ENCODE assay signal across 18 cellular contexts in genomic region chr10:70391654-70392053, GRCh38. TPM values are rescaled to one million over a fixed set of nuclear protein-coding genes. Genes with fewer than 3 reads are reported as not detected.
DNase-seq lines count a peak whose midpoint lies in the region; ATAC-seq, FAIRE-seq and TF ChIP-seq lines count a peak whose summit lies in the region.
"Had no signal": no experiment of that assay in that cellular context is flagged by ENCODE, and none has a peak within 500 bp of the region (broad histone marks: within the 10 kb centered on the region; RNA-seq: fewer than 3 reads in every experiment).

No MANE protein-coding gene starts in this region.

- TF ChIP-seq EP300 in K562 (IDR thresholded peaks at IDR 0.05; ENCODE audit: low read length), result no peak

- CTCF ChIA-PET in K562 (lab: Yijun Ruan, JAX; ENCODE audit: low intra/inter-chr PET ratio), result no interaction called here

- TF ChIP-seq RAD21 in K562 (CRISPR knock-in tag; conservative IDR thresholded peaks at IDR 0.05 in 1 of 2, IDR thresholded peaks at IDR 0.05 in 1 of 2), result no peak

- no peaks in the 10 kb centered on the region for H3K36me3 Mint-ChIP-seq in progenitor cell of endocrine pancreas (ENCODE audit: insufficient read depth)
- H3K36me3 Mint-ChIP-seq in endothelial cell (ENCODE audit: low read depth, unreplicated experiment), result no peaks in the 10 kb centered on the region

- no peak overlapping the region; the same call in 1 of the 2 replicates for H3K4me2 ChIP-seq in K562 (ENCODE audit: insufficient read depth, low read length)

- TF ChIP-seq POLR2A in K562 (conservative IDR thresholded peaks at IDR 0.05), result no peak

- H3K27ac Mint-ChIP-seq in progenitor cell of endocrine pancreas, result peak overlapping the region; percentile 86
- H3K27ac Mint-ChIP-seq in endothelial cell (ENCODE audit: unreplicated experiment), result no peak overlapping the region
- H3K27ac Mint-ChIP-seq: B cell; CD4-positive, alpha-beta T cell had no signal

- H2AFZ ChIP-seq in K562 (ENCODE audit: low read depth, low read length), result no peak overlapping the region

- no peaks in the 10 kb centered on the region for H3K27me3 Mint-ChIP-seq in progenitor cell of endocrine pancreas
- peaks cover 5% of the 10 kb centered on the region for H3K27me3 Mint-ChIP-seq in endothelial cell (ENCODE audit: unreplicated experiment)

- H3K4me1 ChIP-seq in left ventricle myocardium inferior (peaks cover 10% of the 10 kb centered on the region), K562 (replicated peaks in 1 of 2; ENCODE audit: control insufficient read depth in 2 of 2, insufficient read depth in 2 of 2, low read length in 2 of 2) (peaks cover 3 to 7% of the 10 kb centered on the region in 2 experiments; a peak in 2 of 5 replicates), right cardiac atrium (ENCODE audit: control insufficient read depth, insufficient read depth, low read length) (no peaks in the 10 kb centered on the region)
- H3K4me1 ChIP-seq: HAP-1 had no signal

- H3K9me3 Mint-ChIP-seq in progenitor cell of endocrine pancreas (ENCODE audit: low read depth), result no peaks in the 10 kb centered on the region
- H3K9me3 Mint-ChIP-seq in endothelial cell (ENCODE audit: unreplicated experiment), result no peaks in the 10 kb centered on the region
- H3K9me3 Mint-ChIP-seq: CD4-positive, alpha-beta T cell had no signal

- H3K27me3 ChIP-seq in left ventricle myocardium inferior (ENCODE audit: low read depth) (no peaks in the 10 kb centered on the region), K562 (ENCODE audit: control insufficient read depth in 2 of 2, insufficient read depth in 2 of 2, low read length in 2 of 2) (no peaks in the 10 kb centered on the region), right cardiac atrium (ENCODE audit: control insufficient read depth, insufficient read depth) (no peaks in the 10 kb centered on the region)

- in situ Hi-C loops in K562 (cut with MboI), result no loop called here

- no peak overlapping the region for H3K4me3 Mint-ChIP-seq in progenitor cell of endocrine pancreas (ENCODE audit: low read depth)
- H3K4me3 Mint-ChIP-seq in endothelial cell (ENCODE audit: unreplicated experiment), result no peak overlapping the region
- H3K4me3 Mint-ChIP-seq: B cell; CD4-positive, alpha-beta T cell had no signal

- H3K27ac ChIP-seq in left ventricle myocardium inferior (replicated peaks) (no peak overlapping the region), K562 (ENCODE audit: extremely low read depth, low read depth, low read length) (no peak overlapping the region), right cardiac atrium (ENCODE audit: low read length) (peak overlapping the region; percentile 68)

- H3K9ac ChIP-seq in K562 (ENCODE audit: insufficient read depth in 1 of 2, low read depth in 2 of 2, low read length in 2 of 2), result no peak overlapping the region

- POLR2A ChIA-PET in K562 (lab: Yijun Ruan, JAX), result no interaction called here

- no peak overlapping the region for H3K4me3 ChIP-seq in left ventricle myocardium inferior
- no peak overlapping the region for H3K4me3 ChIP-seq in K562
- H3K4me3 ChIP-seq in right cardiac atrium (ENCODE audit: low read length), result no peak overlapping the region
- H3K4me3 ChIP-seq: HAP-1 had no signal

- TF ChIP-seq CTCF in left ventricle myocardium inferior (IDR thresholded peaks at IDR 0.05; ENCODE audit: borderline replicate concordance), result no peak
- no peak for TF ChIP-seq CTCF in K562 (IDR thresholded peaks at IDR 0.05 in 2 of 3, conservative IDR thresholded peaks at IDR 0.05 in 1 of 3; ENCODE audit: insufficient read depth in 2 of 3, low read depth in 1 of 3, low read length in 3 of 3)
- TF ChIP-seq CTCF in progenitor cell of endocrine pancreas (IDR thresholded peaks at IDR 0.05; ENCODE audit: unreplicated experiment), result no peak
- no peak for TF ChIP-seq CTCF in endothelial cell (IDR thresholded peaks at IDR 0.05; ENCODE audit: unreplicated experiment)

- H3K36me3 ChIP-seq in left ventricle myocardium inferior (no peaks in the 10 kb centered on the region), K562 (ENCODE audit: control insufficient read depth, insufficient read depth, low read length) (no peaks in the 10 kb centered on the region)
- H3K36me3 ChIP-seq: HAP-1 had no signal

- intact Hi-C loops in Right ventricle myocardium superior (cut with DNase I) (no loop called here), left ventricle myocardium inferior (cut with micrococcal nuclease) (no loop called here), K562 (cut with micrococcal nuclease) (no loop called here), right cardiac atrium (cut with DNase I) (no loop called here)

- ATAC-seq in Right ventricle myocardium superior (ENCODE audit: poor library complexity) (peak; percentile 67), K562 (no peak), right cardiac atrium (peak; percentile 54 to 63), GM19023 (IDR thresholded peaks at IDR 0.05; ENCODE audit: unreplicated experiment) (no peak)

- FAIRE-seq in K562 (lab: Jason Lieb, UNC), result no peak

- peaks cover 19% of the 10 kb centered on the region for H3K4me1 Mint-ChIP-seq in progenitor cell of endocrine pancreas (ENCODE audit: low read depth)
- H3K4me1 Mint-ChIP-seq in endothelial cell (ENCODE audit: unreplicated experiment), result peaks cover 2% of the 10 kb centered on the region

- H4K20me1 ChIP-seq in K562 (replicated peaks; ENCODE audit: control insufficient read depth, insufficient read depth, low read length), result no peaks in the 10 kb centered on the region

- DNase-seq in Right ventricle myocardium superior, result no peak
- no peak for DNase-seq in left ventricle myocardium inferior
- no peak for DNase-seq in K562 (ENCODE audit: extremely low read depth in 1 of 4, low spot score in 3 of 4)
- DNase-seq in right cardiac atrium, result peak in 1 of 3 donors; percentile 45
- no peak for DNase-seq in progenitor cell of endocrine pancreas (ENCODE audit: low spot score, unreplicated experiment)
- no peak for DNase-seq in endothelial cell (ENCODE audit: low spot score)
- no peak for DNase-seq in occipital lobe (lab: John Stamatoyannopoulos, UW)
- DNase-seq: C1 segment of cervical spinal cord; Calu3; CD4-positive, alpha-beta T cell; DMS 273 treated with DMSO at 0.1 percent for 48 hours; GOT3 had no signal

- no TSS peak for BruUV-seq in K562 (replicated peaks; lab: Mats Ljungman, UMichigan)

- 6% methylated on average over 4 of the region's 4 CpGs for WGBS in K562 (ENCODE audit: insufficient coverage, low coverage, missing lambda C conversion rate)
- WGBS in right cardiac atrium, result 14% methylated on average over 4 of the region's 4 CpGs

- no peaks in the 10 kb centered on the region for H3K9me3 ChIP-seq in left ventricle myocardium inferior (replicated peaks)
- no peaks in the 10 kb centered on the region for H3K9me3 ChIP-seq in K562 (replicated peaks; ENCODE audit: control insufficient read depth, insufficient read depth, low read depth, low read length)
- no peaks in the 10 kb centered on the region for H3K9me3 ChIP-seq in right cardiac atrium (ENCODE audit: control insufficient read depth, low read length)
- H3K9me3 ChIP-seq: HAP-1 had no signal

- no peaks in the 10 kb centered on the region for H3K9me1 ChIP-seq in K562 (ENCODE audit: control insufficient read depth, insufficient read depth, low read length)

- no peaks in the 10 kb centered on the region for H3K79me2 ChIP-seq in K562 (ENCODE audit: control insufficient read depth, insufficient read depth, low read length)

RNA-seq across cellular contexts. Expression of gene LRRC20, which starts 9.2 kb away (rescaled TPM):
- total RNA-seq in Right ventricle myocardium superior (59.9 TPM), left ventricle myocardium inferior (75.4 TPM), K562 (2014; rRNA removed) (9.8 and 14.3 TPM in 2 replicates), K562 (2014; rRNA removed; fragmentation: Illumina TruSeq; extraction: Trizol) (3.9 and 4.4 TPM in 2 replicates), K562 (2015; rRNA removed; fragmentation: Illumina TruSeq; extraction: Trizol) (8.6 and 10.1 TPM in 2 replicates), K562 (2021) (12.4 and 13.1 TPM in 2 replicates), right cardiac atrium (10 to 100 TPM; 17.7 to 46.4 (median 37.0) TPM), progenitor cell of endocrine pancreas (16.7 and 19.6 TPM in 2 replicates), endothelial cell (ENCODE audit: unreplicated experiment) (9.2 TPM), occipital lobe (21.5 TPM)
- total RNA-seq in K562 (2011; cell fraction: chromatin; rRNA removed; ENCODE audit: low replicate concordance), result 4.7 and 10.3 TPM in 2 replicates
- 9.0 and 9.3 TPM in 2 replicates for total RNA-seq in K562 (2011; cell fraction: nucleolus; rRNA removed)
- 6.5 and 7.2 TPM in 2 replicates for total RNA-seq in K562 (2011; cell fraction: nucleoplasm; rRNA removed)
- polyA plus RNA-seq in K562 (2011; rRNA removed) (15.8 and 16.9 TPM in 2 replicates), K562 (2014; fragmentation: Illumina TruSeq; extraction: Trizol) (14.2 and 16.7 TPM in 2 replicates), K562 (2014; fragmentation: Nextera tagmentation; extraction: Ambion mirVana) (1 to 10 TPM; 2.3 to 3.0 TPM), K562 (2014; rRNA removed) (11.0 and 11.4 TPM in 2 replicates), right cardiac atrium (33.4 TPM)
- 28.2 and 31.1 TPM in 2 replicates for polyA plus RNA-seq in K562 (2011; cell fraction: cytosol; rRNA removed)
- 16.1 and 16.9 TPM in 2 replicates for polyA plus RNA-seq in K562 (2011; cell fraction: nucleus; rRNA removed)
- 11.8 and 17.5 TPM in 2 replicates for polyA plus RNA-seq in K562 (2012)
- 7.1 and 11.6 TPM in 2 replicates for polyA minus RNA-seq in K562 (2011; rRNA and poly(A)+ RNA removed)
- polyA minus RNA-seq in K562 (2011; cell fraction: cytosol; rRNA and poly(A)+ RNA removed), result 4.1 and 5.0 TPM in 2 replicates
- polyA minus RNA-seq in K562 (2011; cell fraction: nucleus; rRNA and poly(A)+ RNA removed), result 4.6 and 6.2 TPM in 2 replicates

RNA-seq across cellular contexts. Expression of gene EIF4EBP2, which starts 12.3 kb away (rescaled TPM):
- total RNA-seq in Right ventricle myocardium superior (92.7 TPM), left ventricle myocardium inferior (75.1 TPM), K562 (2014; rRNA removed) (18.3 and 24.5 TPM in 2 replicates), K562 (2014; rRNA removed; fragmentation: Illumina TruSeq; extraction: Trizol) (46.5 and 54.1 TPM in 2 replicates), K562 (2015; rRNA removed; fragmentation: Illumina TruSeq; extraction: Trizol) (38.1 and 39.4 TPM in 2 replicates), K562 (2021) (54.1 and 61.8 TPM in 2 replicates), right cardiac atrium (10 to 100 TPM; 69.7 to 91.1 (median 78.0) TPM), progenitor cell of endocrine pancreas (99.6 and 101 TPM in 2 replicates), endothelial cell (ENCODE audit: unreplicated experiment) (146 TPM), occipital lobe (62.5 TPM)
- 14.7 and 24.0 TPM in 2 replicates for total RNA-seq in K562 (2011; cell fraction: chromatin; rRNA removed; ENCODE audit: low replicate concordance)
- total RNA-seq in K562 (2011; cell fraction: nucleolus; rRNA removed), result 12.2 and 12.6 TPM in 2 replicates
- total RNA-seq in K562 (2011; cell fraction: nucleoplasm; rRNA removed), result 24.9 and 39.0 TPM in 2 replicates
- polyA plus RNA-seq in K562 (2011; rRNA removed) (34.9 and 38.3 TPM in 2 replicates), K562 (2014; fragmentation: Illumina TruSeq; extraction: Trizol) (57.4 and 67.5 TPM in 2 replicates), K562 (2014; fragmentation: Nextera tagmentation; extraction: Ambion mirVana) (10 to 100 TPM; 16.1 to 25.5 TPM), K562 (2014; rRNA removed) (27.5 and 31.3 TPM in 2 replicates), right cardiac atrium (29.6 TPM)
- 16.6 and 34.9 TPM in 2 replicates for polyA plus RNA-seq in K562 (2011; cell fraction: cytosol; rRNA removed)
- polyA plus RNA-seq in K562 (2011; cell fraction: nucleus; rRNA removed), result 12.7 and 16.0 TPM in 2 replicates
- polyA plus RNA-seq in K562 (2012), result 46.6 and 46.7 TPM in 2 replicates
- 58.4 and 64.6 TPM in 2 replicates for polyA minus RNA-seq in K562 (2011; rRNA and poly(A)+ RNA removed)
- 32.8 and 50.2 TPM in 2 replicates for polyA minus RNA-seq in K562 (2011; cell fraction: cytosol; rRNA and poly(A)+ RNA removed)
- 5.9 and 11.8 TPM in 2 replicates for polyA minus RNA-seq in K562 (2011; cell fraction: nucleus; rRNA and poly(A)+ RNA removed)

RNA-seq across cellular contexts. Expression of gene NODAL, which starts 49.8 kb away (rescaled TPM):
- total RNA-seq in Right ventricle myocardium superior, result not detected
- 0.16 TPM for total RNA-seq in left ventricle myocardium inferior
- not detected in 2 replicates for total RNA-seq in K562 (2011; cell fraction: chromatin; rRNA removed; ENCODE audit: low replicate concordance)
- not detected in 2 replicates for total RNA-seq in K562 (2011; cell fraction: nucleolus; rRNA removed)
- total RNA-seq in K562 (2011; cell fraction: nucleoplasm; rRNA removed), result not detected in 2 replicates
- total RNA-seq in K562 (2014; rRNA removed), result not detected in 2 replicates
- total RNA-seq in K562 (2014; rRNA removed; fragmentation: Illumina TruSeq; extraction: Trizol), result not detected in 2 replicates
- not detected in 2 replicates for total RNA-seq in K562 (2015; rRNA removed; fragmentation: Illumina TruSeq; extraction: Trizol)
- total RNA-seq in K562 (2021), result not detected in 2 replicates
- not detected in 2 replicates for polyA plus RNA-seq in K562 (2011; rRNA removed)
- not detected in 2 replicates for polyA plus RNA-seq in K562 (2011; cell fraction: cytosol; rRNA removed)
- not detected in 2 replicates for polyA plus RNA-seq in K562 (2011; cell fraction: nucleus; rRNA removed)
- polyA plus RNA-seq in K562 (2012), result not detected in 2 replicates
- not detected in 2 replicates for polyA plus RNA-seq in K562 (2014; fragmentation: Illumina TruSeq; extraction: Trizol)
- not detected for polyA plus RNA-seq in K562 (2014; fragmentation: Nextera tagmentation; extraction: Ambion mirVana)
- polyA plus RNA-seq in K562 (2014; rRNA removed), result not detected in 2 replicates
- polyA minus RNA-seq in K562 (2011; rRNA and poly(A)+ RNA removed), result not detected in 2 replicates
- polyA minus RNA-seq in K562 (2011; cell fraction: cytosol; rRNA and poly(A)+ RNA removed), result not detected in 2 replicates
- not detected in 2 replicates for polyA minus RNA-seq in K562 (2011; cell fraction: nucleus; rRNA and poly(A)+ RNA removed)
- not detected for total RNA-seq in right cardiac atrium
- not detected for polyA plus RNA-seq in right cardiac atrium
- total RNA-seq in progenitor cell of endocrine pancreas, result not detected in 2 replicates
- 1.5 TPM for total RNA-seq in endothelial cell (ENCODE audit: unreplicated experiment)
- total RNA-seq in occipital lobe, result 2.2 TPM
- total RNA-seq: A172; B cell; Calu3; CD4-positive, alpha-beta T cell; Daoy; HT-29 had no signal

Comparison
In these comparisons a context has a peak if more than half of its experiments do, and no peak if none do; other contexts are left out.
1. ATAC-seq: peak in Right ventricle myocardium superior (single experiment) and right cardiac atrium (2 of 2); none in K562 (single experiment) and GM19023 (single experiment).